ENCODE assay signal across 8 cellular contexts in the genomic region with DNA sequence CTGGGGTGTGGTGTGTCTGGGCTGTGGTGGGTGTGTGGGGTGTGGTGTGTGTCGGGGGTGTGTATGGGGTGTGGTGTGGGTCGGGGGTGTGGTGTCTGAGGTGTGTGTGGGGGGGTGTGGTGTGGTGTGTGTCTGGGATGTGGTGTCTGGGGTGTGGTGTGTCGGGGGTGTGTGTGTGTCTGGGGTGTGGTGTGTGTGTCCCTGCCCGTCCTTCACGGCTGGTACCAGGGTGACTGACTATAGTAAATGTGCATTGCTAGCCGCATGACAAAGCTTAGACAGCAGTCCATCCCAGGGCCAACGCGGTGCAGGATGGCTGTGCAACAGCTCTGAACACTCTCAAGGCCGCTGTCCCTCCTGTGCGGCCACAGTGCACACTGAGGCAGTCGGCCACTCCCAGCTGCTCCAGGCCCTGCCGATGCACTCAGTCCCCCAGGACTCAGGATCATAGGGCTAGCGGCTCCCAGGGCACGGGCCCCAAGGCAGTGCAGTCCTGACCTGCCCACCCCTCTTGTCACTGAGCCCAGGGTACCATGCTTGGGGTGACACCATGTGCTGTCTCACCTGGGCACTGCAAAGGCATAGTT. TPM values are rescaled to one million over a fixed set of nuclear protein-coding genes. Genes with fewer than 3 reads are reported as not detected.
DNase-seq lines count a peak whose midpoint lies in the region; ATAC-seq and TF ChIP-seq lines count a peak whose summit lies in the region.
"Had no signal": no experiment of that assay in that cellular context is flagged by ENCODE, and none has a peak within 500 bp of the region (broad histone marks: within the 10 kb centered on the region; RNA-seq: fewer than 3 reads in every experiment).

No MANE protein-coding gene starts in this region.

- H3K27me3 ChIP-seq in PC-3 (ENCODE audit: low read length) = no peaks in the 10 kb centered on the region

- H3K4me1 Mint-ChIP-seq in activated T-cell treated with anti-CD3 and anti-CD28 coated beads, Interleukin-2, amount 50 U/mL, for 4 hours (ENCODE audit: low read depth) = peaks cover 28% of the 10 kb centered on the region
- H3K4me1 Mint-ChIP-seq in natural killer cell treated with Interleukin-12 subunit alpha and Interleukin-12 subunit beta and Interleukin-15 and Interleukin-18, amount 100 ng/mL, for 72 hours (ENCODE audit: low read depth in 2 of 2) = peaks cover 35 to 39% of the 10 kb centered on the region in 2 donors

- TF ChIP-seq CTCF in GM12865 (IDR thresholded peaks at IDR 0.05; ENCODE audit: insufficient read depth, low read depth, low read length, missing control alignments) = no peak
- TF ChIP-seq CTCF in PC-3 (conservative IDR thresholded peaks at IDR 0.05; ENCODE audit: low read depth, low read length) = no peak
- TF ChIP-seq CTCF in GM10266 (IDR thresholded peaks at IDR 0.05; ENCODE audit: control insufficient read depth, insufficient read depth, low read depth, missing control alignments) = no peak

- no peaks in the 10 kb centered on the region for H3K36me3 ChIP-seq in PC-3 (ENCODE audit: low read depth, low read length)
- H3K36me3 ChIP-seq: HAP-1 had no signal

- H3K36me3 Mint-ChIP-seq in activated T-cell treated with anti-CD3 and anti-CD28 coated beads, Interleukin-2, amount 50 U/mL, for 4 hours (ENCODE audit: insufficient read depth) = peaks cover 8% of the 10 kb centered on the region
- no peaks in the 10 kb centered on the region for H3K36me3 Mint-ChIP-seq in natural killer cell treated with Interleukin-12 subunit alpha and Interleukin-12 subunit beta and Interleukin-15 and Interleukin-18, amount 100 ng/mL, for 72 hours

- CTCF ChIA-PET in PC-3 (lab: Charles Lee) = no interaction called here

- no peaks in the 10 kb centered on the region for H3K9me3 Mint-ChIP-seq in activated T-cell treated with anti-CD3 and anti-CD28 coated beads, Interleukin-2, amount 50 U/mL, for 4 hours
- H3K9me3 Mint-ChIP-seq in natural killer cell treated with Interleukin-12 subunit alpha and Interleukin-12 subunit beta and Interleukin-15 and Interleukin-18, amount 100 ng/mL, for 72 hours = no peaks in the 10 kb centered on the region

- intact Hi-C loops in PC-3 (cut with micrococcal nuclease) = no loop called here

- no peaks in the 10 kb centered on the region for H4K20me1 ChIP-seq in PC-3 (ENCODE audit: low read length)

- H3K4me3 ChIP-seq in GM12865 (ENCODE audit: low read depth, low read length) (no peak overlapping the region), PC-3 (ENCODE audit: low read length) (no peak overlapping the region)
- H3K4me3 ChIP-seq: HAP-1 had no signal

- no TSS peak for BruUV-seq in PC-3 (replicated peaks; lab: Mats Ljungman, UMichigan)

- no peak overlapping the region for H3K4me3 Mint-ChIP-seq in activated T-cell treated with anti-CD3 and anti-CD28 coated beads, Interleukin-2, amount 50 U/mL, for 4 hours
- no peak overlapping the region for H3K4me3 Mint-ChIP-seq in natural killer cell treated with Interleukin-12 subunit alpha and Interleukin-12 subunit beta and Interleukin-15 and Interleukin-18, amount 100 ng/mL, for 72 hours

- POLR2A ChIA-PET in PC-3 (lab: Charles Lee; ENCODE audit: unreplicated experiment) = no interaction called here

- no peaks in the 10 kb centered on the region for H3K9me3 ChIP-seq in PC-3 (ENCODE audit: low read length)
- H3K9me3 ChIP-seq: HAP-1 had no signal

- H2AFZ ChIP-seq in PC-3 (ENCODE audit: low read length) = no peak overlapping the region

- no peaks in the 10 kb centered on the region for H3K4me1 ChIP-seq in PC-3 (ENCODE audit: insufficient read depth, low read length)
- H3K4me1 ChIP-seq: HAP-1 had no signal

- H3K79me2 ChIP-seq in PC-3 (ENCODE audit: low read length) = no peaks in the 10 kb centered on the region

- H3K9me2 ChIP-seq in PC-3 (replicated peaks; ENCODE audit: low read length) = no peaks in the 10 kb centered on the region

- peak overlapping the region; percentile 56 to 76 for H3K27ac Mint-ChIP-seq in natural killer cell treated with Interleukin-12 subunit alpha and Interleukin-12 subunit beta and Interleukin-15 and Interleukin-18, amount 100 ng/mL, for 72 hours

- DNase-seq in GM12865 (ENCODE audit: low read depth) (peak; percentile 45), PC-3 (peak; percentile 5), GM10266 (ENCODE audit: extremely low spot score) (no peak), SKM-1 (lab: John Stamatoyannopoulos, UW; ENCODE audit: unreplicated experiment) (no peak)
- no peak for DNase-seq in activated T-cell treated with anti-CD3 and anti-CD28 coated beads, Interleukin-2, amount 50 U/mL, for 4 hours
- no peak for DNase-seq in natural killer cell treated with Interleukin-12 subunit alpha and Interleukin-12 subunit beta and Interleukin-15 and Interleukin-18, amount 100 ng/mL, for 72 hours (ENCODE audit: low spot score)

- no peak overlapping the region for H3K4me2 ChIP-seq in PC-3 (ENCODE audit: low read length)

- ATAC-seq in PC-3 (no peak), GM21737 (IDR thresholded peaks at IDR 0.05; ENCODE audit: unreplicated experiment) (no peak)
- peak; percentile 29 to 38 for ATAC-seq in activated T-cell treated with anti-CD3 and anti-CD28 coated beads, Interleukin-2, amount 50 U/mL, for 4 hours
- ATAC-seq in natural killer cell treated with Interleukin-12 subunit alpha and Interleukin-12 subunit beta and Interleukin-15 and Interleukin-18, amount 100 ng/mL, for 72 hours = peak; percentile 45 to 54

- no peak overlapping the region for H3K27ac ChIP-seq in PC-3 (ENCODE audit: low read length)

- H3K9ac ChIP-seq in PC-3 (ENCODE audit: low read length) = no peak overlapping the region

- no peaks in the 10 kb centered on the region for H3F3A ChIP-seq in PC-3 (ENCODE audit: low read length, unreplicated experiment)

- H3K27me3 Mint-ChIP-seq in activated T-cell treated with anti-CD3 and anti-CD28 coated beads, Interleukin-2, amount 50 U/mL, for 4 hours (ENCODE audit: low read depth) = no peaks in the 10 kb centered on the region
- no peaks in the 10 kb centered on the region for H3K27me3 Mint-ChIP-seq in natural killer cell treated with Interleukin-12 subunit alpha and Interleukin-12 subunit beta and Interleukin-15 and Interleukin-18, amount 100 ng/mL, for 72 hours

RNA-seq across cellular contexts. Expression of gene SECISBP2, which starts 54.0 kb away (rescaled TPM):
- 14.4 and 15.7 TPM in 2 replicates for total RNA-seq in PC-3 (2014; rRNA removed)
- 10 to 100 TPM; 34.7 to 36.3 (median 35.1) TPM for total RNA-seq in activated T-cell treated with anti-CD3 and anti-CD28 coated beads, Interleukin-2, amount 50 U/mL, for 4 hours
- 10 to 100 TPM; 43.1 to 63.6 TPM for total RNA-seq in natural killer cell treated with Interleukin-12 subunit alpha and Interleukin-12 subunit beta and Interleukin-15 and Interleukin-18, amount 100 ng/mL, for 72 hours

Comparison
In these comparisons a context has a peak if more than half of its experiments do, and no peak if none do; other contexts are left out.
1. DNase-seq: peak in GM12865 (single experiment) and PC-3 (single experiment); none in activated T-cell treated with anti-CD3 and anti-CD28 coated beads, Interleukin-2, amount 50 U/mL, for 4 hours (single experiment), natural killer cell treated with Interleukin-12 subunit alpha and Interleukin-12 subunit beta and Interleukin-15 and Interleukin-18, amount 100 ng/mL, for 72 hours (single experiment), GM10266 (single experiment) and SKM-1 (single experiment).
2. ATAC-seq: peak in activated T-cell treated with anti-CD3 and anti-CD28 coated beads, Interleukin-2, amount 50 U/mL, for 4 hours (2 of 2) and natural killer cell treated with Interleukin-12 subunit alpha and Interleukin-12 subunit beta and Interleukin-15 and Interleukin-18, amount 100 ng/mL, for 72 hours (2 of 2); none in PC-3 (single experiment) and GM21737 (single experiment).